23 cellular contexts compared by ENCODE assay signal in genomic region chr7:83918142-83918541, GRCh38.
DNase-seq lines count a peak whose midpoint lies in the region; ATAC-seq and TF ChIP-seq lines count a peak whose summit lies in the region.
"Had no signal": no experiment of that assay in that cellular context is flagged by ENCODE, and none has a peak within 500 bp of the region (broad histone marks: within the 10 kb centered on the region; RNA-seq: fewer than 3 reads in every experiment).

No MANE protein-coding gene starts in this region.

- H3F3A ChIP-seq in SK-N-SH (replicated peaks; ENCODE audit: insufficient read depth) (peaks cover 5% of the 10 kb centered on the region), PC-9 (ENCODE audit: insufficient read depth, low read depth) (no peaks in the 10 kb centered on the region)

- WGBS in SK-N-SH (ENCODE audit: low lambda C conversion rate): 53% methylated on average over 1 of the region's 1 CpG
- 49 to 66% methylated on average over 1 of the region's 1 CpG for WGBS in heart right ventricle, 2 donors

- H3K4me2 ChIP-seq in SK-N-SH (no peak overlapping the region), PC-9 (no peak overlapping the region)
- H3K4me2 ChIP-seq: A549; BLaER1 treated with 17β-estradiol and CSF1 and Interleukin-3, amounts not matched to agents 10 nM and 100 nM; GM23338 had no signal

- no TSS peak for BruUV-seq in PC-9 (replicated peaks; lab: Mats Ljungman, UMichigan)

- H3K79me2 ChIP-seq in SK-N-SH (ENCODE audit: insufficient read depth): no peaks in the 10 kb centered on the region
- H3K79me2 ChIP-seq in PC-9 (ENCODE audit: low read depth): no peaks in the 10 kb centered on the region

- no peak for TF ChIP-seq RAD21 in SK-N-SH (IDR thresholded peaks at IDR 0.05; ENCODE audit: low read length)

- H3K36me3 Mint-ChIP-seq in glutamatergic neuron (ENCODE audit: unreplicated experiment): no peaks in the 10 kb centered on the region
- no peaks in the 10 kb centered on the region for H3K36me3 Mint-ChIP-seq in T-helper 17 cell (ENCODE audit: low read depth)
- H3K36me3 Mint-ChIP-seq: CD14-positive monocyte; CD8-positive, alpha-beta memory T cell had no signal

- no peaks in the 10 kb centered on the region for H3K9me3 ChIP-seq in SK-N-SH
- H3K9me3 ChIP-seq in PC-9 (ENCODE audit: insufficient read depth, low read depth): no peaks in the 10 kb centered on the region
- no peaks in the 10 kb centered on the region for H3K9me3 ChIP-seq in T-helper 17 cell (ENCODE audit: control insufficient read depth, low read length, poor library complexity, severe bottlenecking)
- H3K9me3 ChIP-seq in heart right ventricle: peaks cover 0 to 4% (median 0%) of the 10 kb centered on the region in 11 donors
- H3K9me3 ChIP-seq: A549; BE2C; BLaER1 treated with 17β-estradiol and CSF1 and Interleukin-3, amounts not matched to agents 10 nM and 100 nM had no signal

- intact Hi-C loops in PC-9 (cut with micrococcal nuclease; ENCODE audit: unreplicated experiment) (no loop called here), heart right ventricle (cut with DNase I) (no loop called here)

- H4K20me1 ChIP-seq in SK-N-SH (ENCODE audit: insufficient read depth) (no peaks in the 10 kb centered on the region), PC-9 (ENCODE audit: insufficient read depth) (no peaks in the 10 kb centered on the region)
- H4K20me1 ChIP-seq: BLaER1 treated with 17β-estradiol and CSF1 and Interleukin-3, amounts not matched to agents 10 nM and 100 nM had no signal

- no peak for TF ChIP-seq CTCF in SK-N-SH (IDR thresholded peaks at IDR 0.05)
- TF ChIP-seq CTCF in PC-9 (conservative IDR thresholded peaks at IDR 0.05): no peak
- no peak for TF ChIP-seq CTCF in glutamatergic neuron (IDR thresholded peaks at IDR 0.05; ENCODE audit: partially characterized antibody, unreplicated experiment)
- no peak for TF ChIP-seq CTCF in heart right ventricle (IDR thresholded peaks at IDR 0.05)

- H3K36me3 ChIP-seq in SK-N-SH (replicated peaks in 1 of 2; ENCODE audit: control insufficient read depth in 1 of 2, insufficient read depth in 2 of 2, low read length in 1 of 2): no peaks in the 10 kb centered on the region
- H3K36me3 ChIP-seq in PC-9 (ENCODE audit: low read depth): no peaks in the 10 kb centered on the region
- H3K36me3 ChIP-seq in heart right ventricle: no peaks in the 10 kb centered on the region
- H3K36me3 ChIP-seq: BE2C; BLaER1 treated with 17β-estradiol and CSF1 and Interleukin-3, amounts not matched to agents 10 nM and 100 nM had no signal

- H3K4me3 Mint-ChIP-seq in glutamatergic neuron (ENCODE audit: unreplicated experiment): no peak overlapping the region
- no peak overlapping the region for H3K4me3 Mint-ChIP-seq in T-helper 17 cell
- H3K4me3 Mint-ChIP-seq: CD14-positive monocyte; CD4-positive, alpha-beta T cell; CD8-positive, alpha-beta memory T cell; GM23338; H9; HFFc6 had no signal

- ATAC-seq in SK-N-SH treated with all-trans-retinoic acid at 6 μM for 48 hours (no peak), T-helper 17 cell (no peak), heart right ventricle (no peak)
- ATAC-seq: A549, GM12878, GM23338 had no signal

- DNase-seq in SK-N-SH (no peak), PC-9 (no peak), glutamatergic neuron (no peak), T-helper 17 cell (no peak), heart right ventricle (no peak)
- DNase-seq: 8988T; ACHN; AML-193; BE2C; CD4-positive, alpha-beta T cell; CD8-positive, alpha-beta memory T cell; DMS153; DMS79; EL; GDM1; H9; HFFc6 had no signal

- H3K9me3 Mint-ChIP-seq in glutamatergic neuron (ENCODE audit: unreplicated experiment): peaks cover 2% of the 10 kb centered on the region
- H3K9me3 Mint-ChIP-seq: CD4-positive, alpha-beta T cell; GM23338 had no signal

- H3K27ac ChIP-seq in SK-N-SH (ENCODE audit: low read depth in 2 of 2, low read length in 1 of 2) (no peak overlapping the region), PC-9 (no peak overlapping the region), heart right ventricle (no peak overlapping the region)
- H3K27ac ChIP-seq: A549; BLaER1 treated with 17β-estradiol and CSF1 and Interleukin-3, amounts not matched to agents 10 nM and 100 nM had no signal

- H2AFZ ChIP-seq in SK-N-SH (ENCODE audit: low read depth) (no peak overlapping the region), PC-9 (peak overlapping the region; percentile 34; the same call in 1 of the 2 replicates)
- H2AFZ ChIP-seq: GM23338 had no signal

- H3K4me3 ChIP-seq in SK-N-SH (ENCODE audit: low read depth in 2 of 2, low read length in 1 of 2) (no peak overlapping the region), PC-9 (no peak overlapping the region), heart right ventricle (no peak overlapping the region)
- H3K4me3 ChIP-seq: A549; BLaER1 treated with 17β-estradiol and CSF1 and Interleukin-3, amounts not matched to agents 10 nM and 100 nM; GM12878; GM23338 had no signal

- H3K27me3 Mint-ChIP-seq in glutamatergic neuron (ENCODE audit: unreplicated experiment): no peaks in the 10 kb centered on the region
- no peaks in the 10 kb centered on the region for H3K27me3 Mint-ChIP-seq in T-helper 17 cell
- H3K27me3 Mint-ChIP-seq: CD4-positive, alpha-beta T cell; CD8-positive, alpha-beta memory T cell had no signal

- H3K27ac Mint-ChIP-seq in glutamatergic neuron (ENCODE audit: unreplicated experiment) (peak overlapping the region; percentile 14), T-helper 17 cell (no peak overlapping the region)
- H3K27ac Mint-ChIP-seq: CD4-positive, alpha-beta T cell; CD8-positive, alpha-beta memory T cell; GM23338; H9; HFFc6 had no signal

- CTCF ChIA-PET in SK-N-SH (lab: Yijun Ruan, JAX): no interaction called here
- CTCF ChIA-PET in PC-9 (lab: Charles Lee): no interaction called here

- H3K4me1 ChIP-seq in SK-N-SH (ENCODE audit: control insufficient read depth in 1 of 2, insufficient read depth in 2 of 2, low read depth in 1 of 2, low read length in 1 of 2): peaks cover 0 to 16% of the 10 kb centered on the region in 2 experiments; a peak in 2 of 4 replicates
- no peaks in the 10 kb centered on the region for H3K4me1 ChIP-seq in PC-9 (replicated peaks; ENCODE audit: insufficient read depth)
- no peaks in the 10 kb centered on the region for H3K4me1 ChIP-seq in heart right ventricle
- H3K4me1 ChIP-seq: A549; BLaER1 treated with 17β-estradiol and CSF1 and Interleukin-3, amounts not matched to agents 10 nM and 100 nM had no signal

- H3K27me3 ChIP-seq in SK-N-SH (ENCODE audit: insufficient read depth) (no peaks in the 10 kb centered on the region), PC-9 (ENCODE audit: insufficient read depth, low read depth) (no peaks in the 10 kb centered on the region), heart right ventricle (no peaks in the 10 kb centered on the region)
- H3K27me3 ChIP-seq: BE2C; BLaER1 treated with 17β-estradiol and CSF1 and Interleukin-3, amounts not matched to agents 10 nM and 100 nM had no signal

- H3K9me2 ChIP-seq in SK-N-SH (no peaks in the 10 kb centered on the region; the same call in 1 of the 2 replicates), PC-9 (ENCODE audit: insufficient read depth) (no peaks in the 10 kb centered on the region)

- no peak overlapping the region for H3K9ac ChIP-seq in SK-N-SH
- H3K9ac ChIP-seq: BLaER1 treated with 17β-estradiol and CSF1 and Interleukin-3, amounts not matched to agents 10 nM and 100 nM had no signal

- H3K4me1 Mint-ChIP-seq in glutamatergic neuron (ENCODE audit: low read depth, unreplicated experiment) (peaks cover 35% of the 10 kb centered on the region), T-helper 17 cell (no peaks in the 10 kb centered on the region)
- H3K4me1 Mint-ChIP-seq: CD14-positive monocyte; CD8-positive, alpha-beta memory T cell had no signal

- TF ChIP-seq EP300 in SK-N-SH (IDR thresholded peaks at IDR 0.05; ENCODE audit: borderline replicate concordance in 1 of 2, low read depth in 1 of 2, low read length in 1 of 2): no peak

- POLR2A ChIA-PET in SK-N-SH (lab: Yijun Ruan, JAX) (no interaction called here), PC-9 (lab: Charles Lee; ENCODE audit: unreplicated experiment) (no interaction called here)

TF ChIP-seq in SK-N-SH treated with all-trans-retinoic acid at 6 μM for 48 hours, 23 proteins besides CTCF, POLR2A, EP300 and RAD21 (continues in another document):
- TF ChIP-seq ZC3H10 (CRISPR knock-in tag; IDR thresholded peaks at IDR 0.05) (no peak), PPARA (CRISPR knock-in tag; IDR thresholded peaks at IDR 0.05; ENCODE audit: borderline replicate concordance) (no peak), ZFP3 (CRISPR knock-in tag; IDR thresholded peaks at IDR 0.05) (no peak), ZNF565 (CRISPR knock-in tag; conservative IDR thresholded peaks at IDR 0.05; ENCODE audit: low read depth) (no peak)
- TF ChIP-seq, protein P1, sequence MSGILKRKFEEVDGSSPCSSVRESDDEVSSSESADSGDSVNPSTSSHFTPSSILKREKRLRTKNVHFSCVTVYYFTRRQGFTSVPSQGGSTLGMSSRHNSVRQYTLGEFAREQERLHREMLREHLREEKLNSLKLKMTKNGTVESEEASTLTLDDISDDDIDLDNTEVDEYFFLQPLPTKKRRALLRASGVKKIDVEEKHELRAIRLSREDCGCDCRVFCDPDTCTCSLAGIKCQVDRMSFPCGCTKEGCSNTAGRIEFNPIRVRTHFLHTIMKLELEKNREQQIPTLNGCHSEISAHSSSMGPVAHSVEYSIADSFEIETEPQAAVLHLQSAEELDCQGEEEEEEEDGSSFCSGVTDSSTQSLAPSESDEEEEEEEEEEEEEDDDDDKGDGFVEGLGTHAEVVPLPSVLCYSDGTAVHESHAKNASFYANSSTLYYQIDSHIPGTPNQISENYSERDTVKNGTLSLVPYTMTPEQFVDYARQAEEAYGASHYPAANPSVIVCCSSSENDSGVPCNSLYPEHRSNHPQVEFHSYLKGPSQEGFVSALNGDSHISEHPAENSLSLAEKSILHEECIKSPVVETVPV (CRISPR knock-in tag; IDR thresholded peaks at IDR 0.05): no peak

TF ChIP-seq in SK-N-SH, 30 proteins besides CTCF, POLR2A, EP300 and RAD21:
- TF ChIP-seq EZH2phosphoT487 (IDR thresholded peaks at IDR 0.05; ENCODE audit: borderline replicate concordance, low read depth) (no peak), POLR2AphosphoS5 (IDR thresholded peaks at IDR 0.05; ENCODE audit: low read depth, low read length) (no peak), RFX5 (IDR thresholded peaks at IDR 0.05; ENCODE audit: low read length) (no peak)
- TF ChIP-seq, protein P2, sequence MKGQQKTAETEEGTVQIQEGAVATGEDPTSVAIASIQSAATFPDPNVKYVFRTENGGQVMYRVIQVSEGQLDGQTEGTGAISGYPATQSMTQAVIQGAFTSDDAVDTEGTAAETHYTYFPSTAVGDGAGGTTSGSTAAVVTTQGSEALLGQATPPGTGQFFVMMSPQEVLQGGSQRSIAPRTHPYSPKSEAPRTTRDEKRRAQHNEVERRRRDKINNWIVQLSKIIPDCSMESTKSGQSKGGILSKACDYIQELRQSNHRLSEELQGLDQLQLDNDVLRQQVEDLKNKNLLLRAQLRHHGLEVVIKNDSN (IDR thresholded peaks at IDR 0.05; ENCODE audit: borderline replicate concordance, low read depth): no peak
